ENCODE assay signal across 16 cellular contexts in genomic region chr12:132874175-132874574, GRCh38. TPM values are rescaled to one million over a fixed set of nuclear protein-coding genes. Genes with fewer than 3 reads are reported as not detected.
DNase-seq lines count a peak whose midpoint lies in the region; ATAC-seq lines count a peak whose summit lies in the region.
"Had no signal": no experiment of that assay in that cellular context is flagged by ENCODE, and none has a peak within 500 bp of the region (broad histone marks: within the 10 kb centered on the region; RNA-seq: fewer than 3 reads in every experiment).

No MANE protein-coding gene starts in this region.

- no peak overlapping the region for H3K4me3 Mint-ChIP-seq in activated CD4-positive, alpha-beta memory T cell treated with anti-CD3 and anti-CD28 coated beads, Interleukin-2, amount 10 ng/mL, durations not matched to agents 7 days and 5 days
- H3K4me3 Mint-ChIP-seq in activated CD4-positive, alpha-beta memory T cell treated with anti-CD3 and anti-CD28 coated beads for 36 hours = no peak overlapping the region
- H3K4me3 Mint-ChIP-seq in CD4-positive, alpha-beta memory T cell = no peak overlapping the region
- peak overlapping the region; percentile 31 for H3K4me3 Mint-ChIP-seq in T-helper 17 cell

- peaks cover 65% of the 10 kb centered on the region for H3K36me3 Mint-ChIP-seq in activated CD4-positive, alpha-beta memory T cell treated with anti-CD3 and anti-CD28 coated beads, Interleukin-2, amount 10 ng/mL, durations not matched to agents 7 days and 5 days (ENCODE audit: low read depth)
- peaks cover 34% of the 10 kb centered on the region for H3K36me3 Mint-ChIP-seq in activated CD4-positive, alpha-beta memory T cell treated with anti-CD3 and anti-CD28 coated beads for 36 hours
- H3K36me3 Mint-ChIP-seq in CD4-positive, alpha-beta memory T cell = peaks cover 30 to 63% of the 10 kb centered on the region in 2 donors
- H3K36me3 Mint-ChIP-seq in T-helper 17 cell (ENCODE audit: low read depth) = peaks cover 7% of the 10 kb centered on the region

- H3K36me3 ChIP-seq in CD4-positive, alpha-beta memory T cell (ENCODE audit: insufficient read depth, low read length) = peaks cover 42% of the 10 kb centered on the region
- peaks cover 43% of the 10 kb centered on the region for H3K36me3 ChIP-seq in effector memory CD4-positive, alpha-beta T cell (ENCODE audit: control insufficient read depth, insufficient read depth, low read length)

- intact Hi-C loops in activated CD4-positive, alpha-beta memory T cell treated with anti-CD3 and anti-CD28 coated beads for 36 hours (cut with micrococcal nuclease) = no loop called here
- intact Hi-C loops in CD4-positive, alpha-beta memory T cell (cut with micrococcal nuclease) = no loop called here

- H3K4me3 ChIP-seq in CD4-positive, alpha-beta memory T cell (ENCODE audit: low read length in 2 of 2) = no peak overlapping the region
- H3K4me3 ChIP-seq in effector memory CD4-positive, alpha-beta T cell (ENCODE audit: insufficient read depth, low read depth, low read length, poor library complexity, severe bottlenecking) = no peak overlapping the region
- H3K4me3 ChIP-seq: BLaER1, MG63 had no signal

- ATAC-seq in T-helper 17 cell (no peak), HG03135 (IDR thresholded peaks at IDR 0.05; ENCODE audit: unreplicated experiment) (no peak)
- ATAC-seq: Panc1 had no signal

- H3K27ac Mint-ChIP-seq in activated CD4-positive, alpha-beta memory T cell treated with anti-CD3 and anti-CD28 coated beads, Interleukin-2, amount 10 ng/mL, durations not matched to agents 7 days and 5 days = peak overlapping the region; percentile 70
- H3K27ac Mint-ChIP-seq in activated CD4-positive, alpha-beta memory T cell treated with anti-CD3 and anti-CD28 coated beads for 36 hours = no peak overlapping the region
- H3K27ac Mint-ChIP-seq in CD4-positive, alpha-beta memory T cell = peak overlapping the region in 5 of 7 donors; percentile 44 to 86 (median 79)
- peak overlapping the region; percentile 65 for H3K27ac Mint-ChIP-seq in T-helper 17 cell

- no peaks in the 10 kb centered on the region for H3K9me3 Mint-ChIP-seq in activated CD4-positive, alpha-beta memory T cell treated with anti-CD3 and anti-CD28 coated beads, Interleukin-2, amount 10 ng/mL, durations not matched to agents 7 days and 5 days
- H3K9me3 Mint-ChIP-seq in activated CD4-positive, alpha-beta memory T cell treated with anti-CD3 and anti-CD28 coated beads for 36 hours = no peaks in the 10 kb centered on the region
- no peaks in the 10 kb centered on the region for H3K9me3 Mint-ChIP-seq in CD4-positive, alpha-beta memory T cell

- H3K4me1 ChIP-seq in CD4-positive, alpha-beta memory T cell (ENCODE audit: insufficient read depth, low read length) = peaks cover 19% of the 10 kb centered on the region
- H3K4me1 ChIP-seq in effector memory CD4-positive, alpha-beta T cell (ENCODE audit: control insufficient read depth, insufficient read depth, low read length, poor library complexity, severe bottlenecking) = peaks cover 8% of the 10 kb centered on the region

- peaks cover 17% of the 10 kb centered on the region for H3K4me1 Mint-ChIP-seq in activated CD4-positive, alpha-beta memory T cell treated with anti-CD3 and anti-CD28 coated beads, Interleukin-2, amount 10 ng/mL, durations not matched to agents 7 days and 5 days
- peaks cover 13% of the 10 kb centered on the region for H3K4me1 Mint-ChIP-seq in activated CD4-positive, alpha-beta memory T cell treated with anti-CD3 and anti-CD28 coated beads for 36 hours (ENCODE audit: low read depth)
- H3K4me1 Mint-ChIP-seq in CD4-positive, alpha-beta memory T cell = peaks cover 13 to 22% (median 15%) of the 10 kb centered on the region in 4 donors
- peaks cover 5% of the 10 kb centered on the region for H3K4me1 Mint-ChIP-seq in T-helper 17 cell

- POLR2A ChIA-PET in activated CD4-positive, alpha-beta memory T cell treated with anti-CD3 and anti-CD28 coated beads, Interleukin-2, amount 10 ng/mL, durations not matched to agents 7 days and 5 days (lab: Charles Lee) = no interaction called here
- POLR2A ChIA-PET in activated CD4-positive, alpha-beta memory T cell treated with anti-CD3 and anti-CD28 coated beads for 36 hours (lab: Charles Lee) = no interaction called here
- POLR2A ChIA-PET in CD4-positive, alpha-beta memory T cell (lab: Charles Lee; ENCODE audit: partially characterized antibody) = interaction anchor here (2.0 kb wide), 1 partner anchor 12 kb away, joined by 8 read pairs; no protein-coding TSS in a partner anchor

- H3K27me3 Mint-ChIP-seq in activated CD4-positive, alpha-beta memory T cell treated with anti-CD3 and anti-CD28 coated beads, Interleukin-2, amount 10 ng/mL, durations not matched to agents 7 days and 5 days = no peaks in the 10 kb centered on the region
- no peaks in the 10 kb centered on the region for H3K27me3 Mint-ChIP-seq in activated CD4-positive, alpha-beta memory T cell treated with anti-CD3 and anti-CD28 coated beads for 36 hours
- no peaks in the 10 kb centered on the region for H3K27me3 Mint-ChIP-seq in CD4-positive, alpha-beta memory T cell
- no peaks in the 10 kb centered on the region for H3K27me3 Mint-ChIP-seq in T-helper 17 cell

- no peaks in the 10 kb centered on the region for H3K27me3 ChIP-seq in CD4-positive, alpha-beta memory T cell (ENCODE audit: insufficient read depth, low read length)
- no peaks in the 10 kb centered on the region for H3K27me3 ChIP-seq in effector memory CD4-positive, alpha-beta T cell (replicated peaks; ENCODE audit: control insufficient read depth, insufficient read depth, low read length, poor library complexity, severe bottlenecking)
- H3K27me3 ChIP-seq: BLaER1, MG63 had no signal

- no peaks in the 10 kb centered on the region for H3K9me3 ChIP-seq in CD4-positive, alpha-beta memory T cell (ENCODE audit: control insufficient read depth in 1 of 2, low read length in 2 of 2)
- no peaks in the 10 kb centered on the region for H3K9me3 ChIP-seq in T-helper 17 cell (ENCODE audit: control insufficient read depth, low read length, poor library complexity, severe bottlenecking)
- no peaks in the 10 kb centered on the region for H3K9me3 ChIP-seq in effector memory CD4-positive, alpha-beta T cell (ENCODE audit: control insufficient read depth, low read length)
- H3K9me3 ChIP-seq: BLaER1, MG63 had no signal

- H3K27ac ChIP-seq in CD4-positive, alpha-beta memory T cell (ENCODE audit: low read depth, low read length) = peak overlapping the region; percentile 4
- peak overlapping the region; percentile 28 for H3K27ac ChIP-seq in effector memory CD4-positive, alpha-beta T cell (ENCODE audit: insufficient read depth, low read length, poor library complexity, severe bottlenecking)
- H3K27ac ChIP-seq: BLaER1 had no signal

- CTCF ChIA-PET in activated CD4-positive, alpha-beta memory T cell treated with anti-CD3 and anti-CD28 coated beads, Interleukin-2, amount 10 ng/mL, durations not matched to agents 7 days and 5 days (lab: Charles Lee) = no interaction called here
- CTCF ChIA-PET in activated CD4-positive, alpha-beta memory T cell treated with anti-CD3 and anti-CD28 coated beads for 36 hours (lab: Charles Lee) = interaction anchor here (0.7 kb wide), 1 partner anchor 27 kb away, joined by 3 read pairs; no protein-coding TSS in a partner anchor
- CTCF ChIA-PET in CD4-positive, alpha-beta memory T cell (lab: Charles Lee; ENCODE audit: partially characterized antibody) = interaction anchor here (1.1 kb wide), 1 partner anchor 30 kb away, joined by 3 read pairs; no protein-coding TSS in a partner anchor

- no peak for DNase-seq in activated CD4-positive, alpha-beta memory T cell treated with anti-CD3 and anti-CD28 coated beads, Interleukin-2, amount 10 ng/mL, durations not matched to agents 7 days and 5 days
- DNase-seq in activated CD4-positive, alpha-beta memory T cell treated with anti-CD3 and anti-CD28 coated beads for 36 hours = no peak
- no peak for DNase-seq in CD4-positive, alpha-beta memory T cell
- DNase-seq in T-helper 17 cell (no peak), NCI-H510A (lab: John Stamatoyannopoulos, UW) (no peak), inferior parietal cortex (ENCODE audit: extremely low spot score) (no peak)
- DNase-seq in effector memory CD4-positive, alpha-beta T cell = no peak
- DNase-seq: H7, Karpas-422, MG63, NCI-H1092 treated with DMSO at 0.1 percent for 48 hours, NCI-H1694, NCI-H524 had no signal

RNA-seq across cellular contexts. Expression of gene CHFR, which starts 13.2 kb away (rescaled TPM):
- total RNA-seq in activated CD4-positive, alpha-beta memory T cell treated with anti-CD3 and anti-CD28 coated beads, Interleukin-2, amount 10 ng/mL, durations not matched to agents 7 days and 5 days = 10 to 100 TPM; 78.7 to 78.8 TPM
- 10 to 100 TPM; 41.2 to 42.9 TPM for total RNA-seq in activated CD4-positive, alpha-beta memory T cell treated with anti-CD3 and anti-CD28 coated beads for 36 hours
- total RNA-seq in CD4-positive, alpha-beta memory T cell = 10 to 100 TPM; 67.6 to 79.4 TPM
- polyA plus RNA-seq in CD4-positive, alpha-beta memory T cell = 10 to 100 TPM; 31.6 to 33.6 TPM
- 10 to 100 TPM; 91.5 to 94.5 TPM for total RNA-seq in T-helper 17 cell

RNA-seq across cellular contexts. Expression of gene GOLGA3, which starts 45.5 kb away (rescaled TPM):
- total RNA-seq in activated CD4-positive, alpha-beta memory T cell treated with anti-CD3 and anti-CD28 coated beads, Interleukin-2, amount 10 ng/mL, durations not matched to agents 7 days and 5 days = 10 to 100 TPM; 46.2 to 46.5 TPM
- total RNA-seq in activated CD4-positive, alpha-beta memory T cell treated with anti-CD3 and anti-CD28 coated beads for 36 hours = 10 to 100 TPM; 41.7 to 44.2 TPM
- 10 to 100 TPM; 64.1 to 67.6 TPM for total RNA-seq in CD4-positive, alpha-beta memory T cell
- polyA plus RNA-seq in CD4-positive, alpha-beta memory T cell = 10 to 100 TPM in 1 of 2 donors, under 1 TPM in 1; 0.35 to 12.5 TPM
- total RNA-seq in T-helper 17 cell = 10 to 100 TPM; 44.0 to 45.4 TPM
